In the genomic region with DNA sequence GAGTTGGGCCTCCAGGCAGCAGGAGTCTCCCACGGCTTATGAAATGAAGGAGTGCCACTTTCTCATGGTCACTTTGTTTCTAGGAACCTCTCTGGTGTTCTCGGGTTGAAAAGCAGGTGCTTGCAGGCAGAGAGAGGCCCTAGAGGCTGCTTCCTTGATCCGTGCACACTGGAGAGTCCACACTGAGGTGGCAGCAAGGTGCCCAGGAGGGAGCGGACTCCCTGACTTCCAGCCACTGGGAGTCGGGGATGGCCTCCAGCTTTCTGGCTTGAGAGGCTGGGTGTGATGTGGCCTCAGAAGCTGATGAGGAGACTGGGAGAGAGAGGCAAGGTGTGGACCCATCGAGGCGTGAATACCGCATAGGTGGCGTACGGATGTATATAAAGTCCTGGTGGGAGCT, we compare ENCODE assay signal across 23 cellular contexts.
DNase-seq lines count a peak whose midpoint lies in the region; FAIRE-seq and TF ChIP-seq lines count a peak whose summit lies in the region.
"Had no signal": no experiment of that assay in that cellular context is flagged by ENCODE, and none has a peak within 500 bp of the region (broad histone marks: within the 10 kb centered on the region; RNA-seq: fewer than 3 reads in every experiment).

No MANE protein-coding gene starts in this region.

- no peak for DNase-seq in endodermal cell
- peak; percentile 43 for DNase-seq in osteoblast (ENCODE audit: insufficient read length, low spot score, missing footprints)
- DNase-seq in CD1c-positive myeloid dendritic cell (ENCODE audit: extremely low spot score) = no peak
- no peak for DNase-seq in dermis blood vessel endothelial cell
- DNase-seq in GM19239 (ENCODE audit: insufficient read length, low spot score) = no peak
- no peak for DNase-seq in mammary epithelial cell
- DNase-seq: AML-193; CD4-positive, CD25-positive, alpha-beta regulatory T cell; CD8-positive, alpha-beta memory T cell; COR-L47; DMS 273 treated with DMSO at 0.1 percent for 48 hours; DMS53; DND-41; EL; GM23248; HCEC 1CT had no signal

- H3K4me1 ChIP-seq in BLaER1 (peaks cover 22% of the 10 kb centered on the region), endodermal cell (ENCODE audit: control insufficient read depth, insufficient read depth, low read length) (no peaks in the 10 kb centered on the region), osteoblast (ENCODE audit: insufficient read depth, low read length) (no peaks in the 10 kb centered on the region), mammary epithelial cell (ENCODE audit: insufficient read depth, low read length) (no peaks in the 10 kb centered on the region)
- H3K4me1 ChIP-seq: A549 had no signal

- intact Hi-C loops in mammary epithelial cell (cut with micrococcal nuclease) = no loop called here

- no peak for FAIRE-seq in GM19239 (lab: Jason Lieb, UNC)
- FAIRE-seq: A549, GM12878, H54 had no signal

- no peaks in the 10 kb centered on the region for H3K9me3 ChIP-seq in BLaER1
- H3K9me3 ChIP-seq in endodermal cell (ENCODE audit: control insufficient read depth, low read length) = no peaks in the 10 kb centered on the region
- no peaks in the 10 kb centered on the region for H3K9me3 ChIP-seq in osteoblast (ENCODE audit: low read depth, low read length)
- H3K9me3 ChIP-seq in mammary epithelial cell (replicated peaks; ENCODE audit: insufficient read depth, low read length) = no peaks in the 10 kb centered on the region
- H3K9me3 ChIP-seq: A549 had no signal

- H3K4me2 ChIP-seq in BLaER1 (no peak overlapping the region), osteoblast (ENCODE audit: insufficient read depth, low read length) (no peak overlapping the region), mammary epithelial cell (ENCODE audit: insufficient read depth, low read depth, low read length) (no peak overlapping the region)
- H3K4me2 ChIP-seq: A549 had no signal

- H3K27me3 ChIP-seq in BLaER1 = no peaks in the 10 kb centered on the region
- H3K27me3 ChIP-seq in endodermal cell (ENCODE audit: control insufficient read depth, insufficient read depth, low read length, poor library complexity, severe bottlenecking) = no peaks in the 10 kb centered on the region
- no peaks in the 10 kb centered on the region for H3K27me3 ChIP-seq in osteoblast (ENCODE audit: insufficient read depth, low read length)
- no peaks in the 10 kb centered on the region for H3K27me3 ChIP-seq in mammary epithelial cell (ENCODE audit: insufficient read depth, low read length)

- H3K27ac ChIP-seq in BLaER1 = peak overlapping the region; percentile 0; the same call in 1 of the 2 replicates
- H3K27ac ChIP-seq in cingulate gyrus (ENCODE audit: low read depth, low read length) = peak overlapping the region; percentile 8
- H3K27ac ChIP-seq in endodermal cell (ENCODE audit: low read depth, low read length) = no peak overlapping the region
- no peak overlapping the region for H3K27ac ChIP-seq in osteoblast (ENCODE audit: low read depth, low read length)
- no peak overlapping the region for H3K27ac ChIP-seq in mammary epithelial cell (ENCODE audit: insufficient read depth, low read depth, low read length)
- H3K27ac ChIP-seq: 22Rv1, A549, GM23248, HL-60 had no signal

- CTCF ChIA-PET in mammary epithelial cell (lab: Charles Lee; ENCODE audit: low non-redundant PET) = no interaction called here

- H3K9me3 Mint-ChIP-seq in endodermal cell = no peaks in the 10 kb centered on the region
- H3K9me3 Mint-ChIP-seq: CD4-positive, CD25-positive, alpha-beta regulatory T cell had no signal

- in situ Hi-C loops in mammary epithelial cell (cut with MboI; ENCODE audit: low sequenced_read_pairs in 2 of 2) = no loop called here

- H3K9ac ChIP-seq in BLaER1 = no peak overlapping the region
- H3K9ac ChIP-seq in endodermal cell (ENCODE audit: extremely low read depth, low read length, poor library complexity, severe bottlenecking) = no peak overlapping the region
- H3K9ac ChIP-seq in mammary epithelial cell (ENCODE audit: insufficient read depth, low read length) = no peak overlapping the region
- H3K9ac ChIP-seq: GM23248 had no signal

- BruUV-seq in mammary epithelial cell (replicated peaks; lab: Mats Ljungman, UMichigan) = no TSS peak

- dilution Hi-C loops in mammary epithelial cell (cut with HindIII; ENCODE audit: low sequenced_read_pairs) = no loop called here

- H3K27ac Mint-ChIP-seq in endodermal cell = peak overlapping the region; percentile 46
- H3K27ac Mint-ChIP-seq: CD4-positive, CD25-positive, alpha-beta regulatory T cell had no signal

- H3K4me1 Mint-ChIP-seq in endodermal cell = no peaks in the 10 kb centered on the region
- H3K4me1 Mint-ChIP-seq: CD4-positive, CD25-positive, alpha-beta regulatory T cell had no signal

- TF ChIP-seq CTCF in endodermal cell (conservative IDR thresholded peaks at IDR 0.05) = no peak
- TF ChIP-seq CTCF in osteoblast (IDR thresholded peaks at IDR 0.05; ENCODE audit: extremely low read depth, low read depth, low read length) = no peak
- TF ChIP-seq CTCF in mammary epithelial cell (conservative IDR thresholded peaks at IDR 0.05 in 1 of 2, IDR thresholded peaks at IDR 0.05 in 1 of 2; ENCODE audit: extremely low read depth in 1 of 2, insufficient read depth in 1 of 2, low read depth in 1 of 2, low read length in 2 of 2) = no peak

- 94 to 100% methylated on average over 4 to 10 of the region's 10 CpGs for WGBS in endodermal cell (ENCODE audit: insufficient coverage in 1 of 2, insufficient read length in 1 of 2), 2 experiments
- 97% methylated on average over 10 of the region's 10 CpGs for WGBS in mammary epithelial cell (ENCODE audit: low coverage, missing lambda C conversion rate)

- H3K27me3 Mint-ChIP-seq in endodermal cell (ENCODE audit: insufficient read depth) = no peaks in the 10 kb centered on the region
- H3K27me3 Mint-ChIP-seq: CD4-positive, CD25-positive, alpha-beta regulatory T cell had no signal

- H4K20me1 ChIP-seq in BLaER1 (peaks cover 48% of the 10 kb centered on the region), osteoblast (ENCODE audit: insufficient read depth, low read length) (peaks cover 27% of the 10 kb centered on the region), mammary epithelial cell (ENCODE audit: insufficient read depth, low read length) (no peaks in the 10 kb centered on the region)

- peaks cover 9% of the 10 kb centered on the region for H3K79me2 ChIP-seq in osteoblast (ENCODE audit: insufficient read depth, low read length)
- peaks cover 18% of the 10 kb centered on the region for H3K79me2 ChIP-seq in mammary epithelial cell (ENCODE audit: insufficient read depth, low read length)

- H3K36me3 Mint-ChIP-seq in endodermal cell (ENCODE audit: low read depth) = peaks cover 16% of the 10 kb centered on the region
- H3K36me3 Mint-ChIP-seq: CD4-positive, CD25-positive, alpha-beta regulatory T cell had no signal

- H2AFZ ChIP-seq in osteoblast (ENCODE audit: low read length) (no peak overlapping the region), mammary epithelial cell (ENCODE audit: low read depth, low read length) (no peak overlapping the region)
- H2AFZ ChIP-seq: GM23248 had no signal

- H3K4me3 ChIP-seq in BLaER1 (no peak overlapping the region), endodermal cell (ENCODE audit: low read length) (no peak overlapping the region), osteoblast (ENCODE audit: insufficient read depth, low read length) (no peak overlapping the region), mammary epithelial cell (replicated peaks in 1 of 3; ENCODE audit: insufficient read depth in 1 of 3, low read depth in 2 of 3, low read length in 3 of 3) (no peak overlapping the region)
- H3K4me3 ChIP-seq: A549, GM12878, GM23248 had no signal

- no peak overlapping the region for H3K4me3 Mint-ChIP-seq in endodermal cell
- H3K4me3 Mint-ChIP-seq: CD4-positive, CD25-positive, alpha-beta regulatory T cell; CD8-positive, alpha-beta memory T cell had no signal

- peaks cover 84% of the 10 kb centered on the region for H3K36me3 ChIP-seq in BLaER1
- peaks cover 18% of the 10 kb centered on the region for H3K36me3 ChIP-seq in endodermal cell (ENCODE audit: control insufficient read depth, insufficient read depth, low read length)
- H3K36me3 ChIP-seq in osteoblast (ENCODE audit: insufficient read depth, low read length) = peaks cover 10% of the 10 kb centered on the region
- H3K36me3 ChIP-seq in mammary epithelial cell (ENCODE audit: insufficient read depth, low read length) = no peaks in the 10 kb centered on the region

Comparison
In these comparisons a context has a peak if more than half of its experiments do, and no peak if none do; other contexts are left out.
1. H3K27ac ChIP-seq: peak in BLaER1 (single experiment) and cingulate gyrus (single experiment); none in endodermal cell (single experiment), osteoblast (single experiment) and mammary epithelial cell (single experiment).